In genomic region chr14:49621114-49621881, GRCh38 we compare ENCODE assay signal across 1 cellular context.
TF ChIP-seq lines count a peak whose summit lies in the region.

No MANE protein-coding gene starts in this region.

TF ChIP-seq in GM23338, 12 proteins besides CTCF, POLR2A, EP300 and RAD21 (continued from another document):
- TF ChIP-seq ZNF462 (CRISPR knock-in tag; IDR thresholded peaks at IDR 0.05) (no peak), NANOG (IDR thresholded peaks at IDR 0.05; ENCODE audit: borderline replicate concordance) (no peak), ETS1 (IDR thresholded peaks at IDR 0.05) (no peak), POLR2AphosphoS5 (IDR thresholded peaks at IDR 0.05; ENCODE audit: low read depth) (no peak), ZNF114 (CRISPR knock-in tag; IDR thresholded peaks at IDR 0.05) (no peak), EZH2phosphoT487 (IDR thresholded peaks at IDR 0.05; ENCODE audit: unreplicated experiment) (no peak), EZH2 (IDR thresholded peaks at IDR 0.05; ENCODE audit: low read depth, unreplicated experiment) (no peak), CREB1 (CRISPR knock-in tag; IDR thresholded peaks at IDR 0.05; ENCODE audit: low read depth) (no peak), JUNB (IDR thresholded peaks at IDR 0.05; ENCODE audit: unreplicated experiment) (no peak), REST (IDR thresholded peaks at IDR 0.05; ENCODE audit: unreplicated experiment) (no peak), ZNF331 (CRISPR knock-in tag; IDR thresholded peaks at IDR 0.05; ENCODE audit: low read depth) (no peak)
